In the genomic region with DNA sequence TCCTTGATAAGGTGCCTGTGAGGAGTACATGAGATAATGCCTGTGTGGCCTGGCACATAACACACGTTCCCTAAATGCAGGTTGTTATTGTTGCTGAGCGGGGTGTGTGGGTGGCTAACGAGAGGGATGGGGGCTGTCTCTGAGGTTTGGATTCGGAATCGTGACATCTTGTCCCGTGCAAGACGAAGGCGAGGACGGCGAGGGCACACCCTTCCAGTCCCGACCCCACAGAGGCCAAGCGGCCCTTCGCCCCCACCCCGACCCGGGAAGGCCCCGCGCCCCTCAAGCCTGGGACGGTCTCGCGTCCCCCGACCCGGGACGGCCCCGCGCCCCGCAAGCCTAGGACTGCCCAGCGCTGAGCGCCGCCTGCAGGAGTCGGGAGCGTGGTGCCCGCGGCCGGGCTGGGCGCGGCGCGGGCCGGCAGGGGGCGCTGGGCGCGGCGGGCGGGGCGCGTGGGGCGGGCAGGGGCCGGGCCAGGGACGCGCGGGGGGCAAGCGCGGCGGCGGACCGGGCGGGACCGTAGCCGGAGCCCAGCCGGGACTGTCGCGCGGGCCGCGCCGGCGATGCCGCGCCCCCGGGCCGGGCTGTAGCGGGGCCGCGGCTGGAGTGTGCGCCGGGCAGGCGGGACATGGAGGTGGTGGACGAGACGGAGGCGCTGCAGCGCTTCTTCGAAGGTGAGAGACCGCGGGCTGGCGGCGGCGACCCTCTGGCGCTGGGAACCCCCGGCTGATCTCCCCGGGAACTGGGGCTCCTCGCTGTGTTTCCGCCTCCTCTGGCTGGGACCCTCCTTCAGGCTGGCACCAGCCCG, we compare ENCODE assay signal across 8 cellular contexts.
DNase-seq lines count a peak whose midpoint lies in the region; ATAC-seq and TF ChIP-seq lines count a peak whose summit lies in the region.

Gene MYRF (plus strand): TSS at position 520 of the 808 bp plus-strand sequence. CDS start 109 bp downstream, at position 629.

- peak within 1 kb of the TSS; percentile 67 for H3K4me3 ChIP-seq in brain microvascular endothelial cell (ENCODE audit: low read depth, low read length)

- in situ Hi-C loops in brain microvascular endothelial cell (cut with HindIII; ENCODE audit: low pct_ligation_motif_present, low sequenced_read_pairs), result no loop called here

- no peak for ATAC-seq in HG02938 (IDR thresholded peaks at IDR 0.05; ENCODE audit: unreplicated experiment)

- peak; percentile 46 for TF ChIP-seq CTCF in brain microvascular endothelial cell (IDR thresholded peaks at IDR 0.05; ENCODE audit: low read depth, low read length, missing control alignments)

- H3K27ac ChIP-seq in brain microvascular endothelial cell, result no peak within 1 kb of the TSS

- DNase-seq in COLO668 (lab: John Stamatoyannopoulos, UW; ENCODE audit: unreplicated experiment) (peak; percentile 53), HK-2 (ENCODE audit: unreplicated experiment) (peak; percentile 65), UCSD-AML1 (lab: John Stamatoyannopoulos, UW; ENCODE audit: unreplicated experiment) (peak; percentile 61), brain microvascular endothelial cell (no peak), iPS-NIHi7 (ENCODE audit: extremely low spot score) (peak; percentile 78), SHP77 (lab: John Stamatoyannopoulos, UW) (no peak)
- DNase-seq in stimulated activated CD4-positive, alpha-beta T cell treated with anti-CD3 and anti-CD28 coated beads, Interleukin-1b, Interleukin-23, amount 100 ng/mL, for 1 hour (ENCODE audit: low read depth in 2 of 2), result peak; percentile 10 to 46

- H3K27me3 ChIP-seq in brain microvascular endothelial cell (replicated peaks), result no peaks in the 10 kb centered on the region

- no peaks in the 10 kb centered on the region for H3K36me3 ChIP-seq in brain microvascular endothelial cell (replicated peaks)

Comparison
In these comparisons a context has a peak if more than half of its experiments do, and no peak if none do; other contexts are left out.
1. DNase-seq: peak in COLO668 (single experiment), HK-2 (single experiment), UCSD-AML1 (single experiment), iPS-NIHi7 (single experiment) and stimulated activated CD4-positive, alpha-beta T cell treated with anti-CD3 and anti-CD28 coated beads, Interleukin-1b, Interleukin-23, amount 100 ng/mL, for 1 hour (2 of 2); none in brain microvascular endothelial cell (single experiment) and SHP77 (0 of 2).